29 cellular contexts compared by ENCODE assay signal in genomic region chr13:79772811-79773210, GRCh38.
"Had no signal": no experiment of that assay in that cellular context is flagged by ENCODE, and none has a peak within 500 bp of the region (broad histone marks: within the 10 kb centered on the region; RNA-seq: fewer than 3 reads in every experiment).

No MANE protein-coding gene starts in this region.

- H3K9me3 ChIP-seq: body of pancreas had no signal

- FAIRE-seq: bronchial epithelial cell, RCC 7860, TTC549 had no signal

- H3K4me3 ChIP-seq: body of pancreas had no signal

- H3K27me3 ChIP-seq: body of pancreas had no signal

- H3K27ac ChIP-seq: body of pancreas, RWPE1 had no signal

- ATAC-seq: activated CD8-positive, alpha-beta T cell treated with anti-CD3 and anti-CD28 coated beads for 36 hours; activated T-cell treated with anti-CD3 and anti-CD28 coated beads, Interleukin-2, amount 50 U/mL, for 72 hours; activated T-helper 17 cell treated with anti-CD3 and anti-CD28 coated beads, Interleukin-2, amount 50 U/mL, for 72 hours; body of pancreas; PC-3; Right ventricle myocardium inferior had no signal

- DNase-seq: activated CD4-positive, alpha-beta T cell treated with anti-CD3 and anti-CD28 coated beads, Interleukin-2, amount 10 ng/mL, durations not matched to agents 24 days and 14 days; activated CD4-positive, alpha-beta T cell treated with anti-CD3 and anti-CD28 coated beads, Interleukin-2, amount 50 U/mL, for 4 hours; activated CD8-positive, alpha-beta T cell treated with anti-CD3 and anti-CD28 coated beads for 36 hours; activated effector memory CD4-positive, alpha-beta T cell treated with anti-CD3 and anti-CD28 coated beads, Interleukin-2, amount 50 U/mL, for 16 hours; activated naive CD4-positive, alpha-beta T cell; activated naive CD4-positive, alpha-beta T cell treated with anti-CD3 and anti-CD28 coated beads, Interleukin-2, amount 50 U/mL, for 16 hours; activated naive CD8-positive, alpha-beta T cell treated with anti-CD3 and anti-CD28 coated beads for 36 hours; activated T-cell treated with anti-CD3 and anti-CD28 coated beads, Interleukin-2, amount 50 U/mL, for 1 hour; activated T-cell treated with anti-CD3 and anti-CD28 coated beads, Interleukin-2, amount 50 U/mL, for 72 hours; body of pancreas; central memory CD4-positive, alpha-beta T cell; Karpas-422; NCI-H1105; NCI-H1417 treated with DMSO at 0.1 percent for 48 hours; NCI-H187 treated with DMSO at 0.1 percent for 48 hours; NCI-H2081; NCI-H2171; NCI-H510A; NCI-H526; NCI-H748 treated with DMSO at 0.1 percent for 48 hours; NK-92 treated with Interleukin-12 subunit alpha and Interleukin-12 subunit beta, amount 100 ng/mL, for 24 hours; PC-3; SIG-M5 had no signal

- H3K4me1 ChIP-seq: body of pancreas had no signal
